ENCODE assay signal across 7 cellular contexts in the genomic region with DNA sequence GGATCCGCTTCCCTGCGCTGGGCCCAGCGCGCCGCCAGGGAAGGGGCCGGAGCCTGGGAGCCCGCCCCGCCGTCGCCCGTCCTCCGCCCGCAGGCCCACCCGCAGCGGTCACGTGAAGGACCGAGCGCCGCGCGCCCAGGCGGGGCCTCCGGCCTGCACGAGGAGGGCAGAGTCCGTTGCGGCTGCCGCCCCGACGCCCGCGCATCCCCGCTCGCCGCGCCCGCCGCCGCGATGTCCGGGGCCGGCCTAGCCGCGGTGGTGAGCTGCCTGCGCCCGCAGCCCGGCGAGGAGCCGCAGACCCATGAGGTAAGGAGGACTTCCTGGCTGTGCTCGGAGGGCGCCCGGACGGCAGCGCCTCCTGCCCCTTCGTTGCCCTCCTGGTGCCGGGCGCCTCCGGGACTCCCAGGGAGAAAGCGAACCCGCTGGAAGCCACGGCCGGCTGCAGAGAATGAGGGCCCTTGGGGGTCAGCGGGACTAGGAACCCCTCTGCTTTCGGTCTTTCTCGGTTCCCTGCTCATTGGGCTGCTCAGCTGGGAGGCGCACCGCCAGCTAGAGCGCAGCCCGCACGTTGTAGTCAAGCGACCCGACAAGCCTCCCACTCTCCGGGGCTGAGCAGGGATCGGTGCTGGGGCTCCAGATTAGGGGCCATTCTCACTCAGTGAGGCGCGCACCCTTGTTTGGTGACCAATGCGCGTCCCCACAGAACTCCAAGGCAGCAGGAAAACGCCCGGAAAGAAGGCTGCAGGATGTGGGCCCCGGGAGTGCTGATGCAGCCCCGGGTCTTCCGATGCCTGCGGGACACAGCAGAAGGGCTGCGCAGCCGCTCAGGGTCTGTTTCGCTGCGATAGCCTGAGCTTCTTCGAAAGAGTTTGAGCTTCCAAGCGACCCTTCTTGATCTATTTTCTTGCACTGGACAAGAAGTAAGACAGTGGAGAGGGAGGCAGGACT. TPM values are rescaled to one million over a fixed set of nuclear protein-coding genes. Genes with fewer than 3 reads are reported as not detected.
DNase-seq lines count a peak whose midpoint lies in the region; ATAC-seq and TF ChIP-seq lines count a peak whose summit lies in the region.
"Not testable (repeated sequence)": the region's sequence is repeated elsewhere in the genome, so short reads cannot be mapped to it uniquely, and the experiment has no call there.

No MANE protein-coding gene starts in this region.

- not testable (repeated sequence) for H3K4me1 Mint-ChIP-seq in activated T-cell treated with anti-CD3 and anti-CD28 coated beads, Interleukin-2, amount 50 U/mL, for 72 hours (ENCODE audit: low read depth); naive thymus-derived CD8-positive, alpha-beta T cell; stimulated activated naive B cell treated with anti-CD40 and anti-IgM and Interleukin-4, amounts not matched to agents 10 μg/mL and 1 μg/mL and 100 μg/mL, for 72 hours

- not testable (repeated sequence) for H3K27ac ChIP-seq in heart right ventricle, left lung

- not testable (repeated sequence) for H3K4me3 ChIP-seq in heart right ventricle, left lung

- H3K27me3 Mint-ChIP-seq in activated T-cell treated with anti-CD3 and anti-CD28 coated beads, Interleukin-2, amount 50 U/mL, for 72 hours (ENCODE audit: low read depth); naive thymus-derived CD8-positive, alpha-beta T cell; stimulated activated naive B cell treated with anti-CD40 and anti-IgM and Interleukin-4, amounts not matched to agents 10 μg/mL and 1 μg/mL and 100 μg/mL, for 72 hours: not testable (repeated sequence)

- not testable (repeated sequence) for H3K36me3 Mint-ChIP-seq in activated T-cell treated with anti-CD3 and anti-CD28 coated beads, Interleukin-2, amount 50 U/mL, for 72 hours (ENCODE audit: insufficient read depth in 2 of 2); naive thymus-derived CD8-positive, alpha-beta T cell; stimulated activated naive B cell treated with anti-CD40 and anti-IgM and Interleukin-4, amounts not matched to agents 10 μg/mL and 1 μg/mL and 100 μg/mL, for 72 hours

- POLR2A ChIA-PET in naive thymus-derived CD8-positive, alpha-beta T cell (lab: Charles Lee): not testable (repeated sequence)

- DNase-seq in activated T-cell treated with anti-CD3 and anti-CD28 coated beads, Interleukin-2, amount 50 U/mL, for 72 hours; heart right ventricle; left lung; naive thymus-derived CD8-positive, alpha-beta T cell; stimulated activated naive B cell treated with anti-CD40 and anti-IgM and Interleukin-4, amounts not matched to agents 10 μg/mL and 1 μg/mL and 100 μg/mL, for 72 hours: not testable (repeated sequence)

- peak; percentile 17 for ATAC-seq in activated CD4-positive, CD25-positive, alpha-beta regulatory T cell treated with anti-CD3 and anti-CD28 coated beads, Interleukin-2, amount 50 U/mL, for 24 hours
- peak; percentile 52 to 76 for ATAC-seq in activated T-cell treated with anti-CD3 and anti-CD28 coated beads, Interleukin-2, amount 50 U/mL, for 72 hours (replicated peaks in 1 of 2)
- ATAC-seq in esophagus mucosa: peak; percentile 23
- peak; percentile 49 to 87 (median 64) for ATAC-seq in heart right ventricle
- ATAC-seq in left lung: peak; percentile 70
- ATAC-seq in naive thymus-derived CD8-positive, alpha-beta T cell: peak; percentile 49 to 59
- ATAC-seq in stimulated activated naive B cell treated with anti-CD40 and anti-IgM and Interleukin-4, amounts not matched to agents 10 μg/mL and 1 μg/mL and 100 μg/mL, for 72 hours (replicated peaks): peak; percentile 46 to 54

- H3K9me3 Mint-ChIP-seq in activated T-cell treated with anti-CD3 and anti-CD28 coated beads, Interleukin-2, amount 50 U/mL, for 72 hours; naive thymus-derived CD8-positive, alpha-beta T cell; stimulated activated naive B cell treated with anti-CD40 and anti-IgM and Interleukin-4, amounts not matched to agents 10 μg/mL and 1 μg/mL and 100 μg/mL, for 72 hours: not testable (repeated sequence)

- not testable (repeated sequence) for H3K9me3 ChIP-seq in heart right ventricle, left lung

- TF ChIP-seq CTCF in heart right ventricle (IDR thresholded peaks at IDR 0.05); left lung (IDR thresholded peaks at IDR 0.05): not testable (repeated sequence)

- not testable (repeated sequence) for H3K4me1 ChIP-seq in heart right ventricle, left lung

- H3K4me3 Mint-ChIP-seq in activated T-cell treated with anti-CD3 and anti-CD28 coated beads, Interleukin-2, amount 50 U/mL, for 72 hours; naive thymus-derived CD8-positive, alpha-beta T cell; stimulated activated naive B cell treated with anti-CD40 and anti-IgM and Interleukin-4, amounts not matched to agents 10 μg/mL and 1 μg/mL and 100 μg/mL, for 72 hours: not testable (repeated sequence)

- not testable (repeated sequence) for H3K36me3 ChIP-seq in heart right ventricle, left lung

- H3K27ac Mint-ChIP-seq in activated T-cell treated with anti-CD3 and anti-CD28 coated beads, Interleukin-2, amount 50 U/mL, for 72 hours; naive thymus-derived CD8-positive, alpha-beta T cell; stimulated activated naive B cell treated with anti-CD40 and anti-IgM and Interleukin-4, amounts not matched to agents 10 μg/mL and 1 μg/mL and 100 μg/mL, for 72 hours: not testable (repeated sequence)

- no CpG with 5 or more reads among the region's 89 CpGs for WGBS in heart right ventricle, 2 donors

- not testable (repeated sequence) for H3K27me3 ChIP-seq in heart right ventricle, left lung

- intact Hi-C loops in heart right ventricle (cut with DNase I); left lung (cut with DNase I): not testable (repeated sequence)

RNA-seq across cellular contexts. Expression of a gene that starts 33.4 kb away (rescaled TPM):
- 10 to 100 TPM; 36.2 to 43.0 TPM for total RNA-seq in activated T-cell treated with anti-CD3 and anti-CD28 coated beads, Interleukin-2, amount 50 U/mL, for 72 hours
- total RNA-seq in esophagus mucosa: 61.6 TPM
- total RNA-seq in heart right ventricle: 100 to 1,000 TPM; 129 to 197 (median 171) TPM
- 100 to 1,000 TPM; 407 to 848 TPM for polyA plus RNA-seq in heart right ventricle
- total RNA-seq in left lung: 10 to 100 TPM; 57.0 to 67.8 TPM
- 10 to 100 TPM; 35.1 to 41.7 TPM for total RNA-seq in naive thymus-derived CD8-positive, alpha-beta T cell
- polyA plus RNA-seq in naive thymus-derived CD8-positive, alpha-beta T cell: 100 to 1,000 TPM; 125 to 186 (median 143) TPM

RNA-seq across cellular contexts. Expression of a gene that starts 40.9 kb away (rescaled TPM):
- 1 to 10 TPM; 1.1 to 1.8 TPM for total RNA-seq in activated T-cell treated with anti-CD3 and anti-CD28 coated beads, Interleukin-2, amount 50 U/mL, for 72 hours
- total RNA-seq in esophagus mucosa: 0.84 TPM
- total RNA-seq in heart right ventricle: 1 to 10 TPM; 4.6 to 7.2 (median 6.3) TPM
- polyA plus RNA-seq in heart right ventricle: 1 to 10 TPM; 4.4 to 9.0 TPM
- 1 to 10 TPM; 5.3 to 5.6 TPM for total RNA-seq in left lung
- 1 to 10 TPM in 1 of 2 experiments, under 1 TPM in 1; 0.96 to 1.3 TPM for total RNA-seq in naive thymus-derived CD8-positive, alpha-beta T cell
- 1 to 10 TPM in 1 of 3 donors, under 1 TPM in 2; 0.40 to 1.6 (median 0.49) TPM for polyA plus RNA-seq in naive thymus-derived CD8-positive, alpha-beta T cell

Comparison
In these comparisons a context has a peak if more than half of its experiments do, and no peak if none do; other contexts are left out.
1. ATAC-seq: peak in every context shown above with its lines; median percentile 70 in left lung; 64 in heart right ventricle; 64 in activated T-cell treated with anti-CD3 and anti-CD28 coated beads, Interleukin-2, amount 50 U/mL, for 72 hours; 54 in naive thymus-derived CD8-positive, alpha-beta T cell; 50 in stimulated activated naive B cell treated with anti-CD40 and anti-IgM and Interleukin-4, amounts not matched to agents 10 μg/mL and 1 μg/mL and 100 μg/mL, for 72 hours; 23 in esophagus mucosa; 17 in activated CD4-positive, CD25-positive, alpha-beta regulatory T cell treated with anti-CD3 and anti-CD28 coated beads, Interleukin-2, amount 50 U/mL, for 24 hours.